In the genomic region with DNA sequence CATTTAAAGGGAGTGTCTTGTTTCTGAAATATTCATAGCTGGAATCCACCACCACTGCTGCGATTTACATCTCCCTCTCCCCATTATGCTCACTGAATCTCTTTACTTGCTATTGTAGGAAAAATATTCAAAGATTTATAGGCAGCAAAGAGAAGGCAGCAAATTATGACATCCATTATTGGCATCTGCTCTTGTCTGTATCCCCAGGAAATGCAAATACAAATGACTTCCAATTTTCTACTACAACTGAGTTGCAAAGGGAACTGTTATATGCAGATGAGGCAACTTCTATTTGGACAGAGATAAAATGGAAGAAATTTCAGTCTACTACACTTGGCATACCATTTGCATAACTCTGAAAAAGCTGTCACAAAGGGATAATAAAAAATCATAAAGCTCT, we compare ENCODE assay signal across 6 cellular contexts.
"Had no signal": no experiment of that assay in that cellular context is flagged by ENCODE, and none has a peak within 500 bp of the region (broad histone marks: within the 10 kb centered on the region; RNA-seq: fewer than 3 reads in every experiment).

No MANE protein-coding gene starts in this region.

- H3K9me3 ChIP-seq: HAP-1 had no signal

- H3K36me3 ChIP-seq: HAP-1 had no signal

- H3K4me3 ChIP-seq: GM23248, HAP-1, K562 had no signal

- H3K9ac ChIP-seq: GM23248 had no signal

- ATAC-seq: HCT116, K562 had no signal

- H2AFZ ChIP-seq: GM23248 had no signal

- DNase-seq: GOT3, H7 had no signal

- H3K4me1 ChIP-seq: HAP-1 had no signal

- H3K27ac ChIP-seq: GM23248 had no signal
